ENCODE assay signal across 14 cellular contexts in the genomic region with DNA sequence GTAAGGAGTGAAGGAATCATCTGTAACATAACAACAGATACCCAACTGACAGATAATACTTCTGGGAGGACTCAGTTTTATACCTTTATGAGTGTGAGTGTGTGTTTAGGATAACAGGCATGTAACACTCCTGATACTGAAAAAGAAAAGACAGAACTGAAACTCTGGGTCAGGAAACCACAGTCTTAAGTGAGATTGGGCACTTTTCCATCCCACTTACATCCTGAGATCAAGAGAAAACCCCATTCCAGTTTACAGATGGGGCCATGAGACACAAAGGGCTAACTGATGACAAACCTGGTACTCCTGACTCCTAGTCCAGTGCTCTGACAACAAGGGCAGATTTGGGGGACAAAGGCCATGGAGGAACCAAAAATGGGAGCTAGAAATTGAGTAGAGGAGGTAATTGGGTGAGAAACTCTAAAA. TPM values are rescaled to one million over a fixed set of nuclear protein-coding genes. Genes with fewer than 3 reads are reported as not detected.
DNase-seq lines count a peak whose midpoint lies in the region; ATAC-seq and TF ChIP-seq lines count a peak whose summit lies in the region.
"Had no signal": no experiment of that assay in that cellular context is flagged by ENCODE, and none has a peak within 500 bp of the region (broad histone marks: within the 10 kb centered on the region; RNA-seq: fewer than 3 reads in every experiment).

No MANE protein-coding gene starts in this region.

- peak; percentile 5 for DNase-seq in Karpas-422
- DNase-seq in caudate nucleus (lab: John Stamatoyannopoulos, UW) = no peak
- no peak for DNase-seq in NCI-H1105 treated with DMSO at 0.1 percent for 48 hours (lab: John Stamatoyannopoulos, UW)
- DNase-seq in ascending aorta (ENCODE audit: low spot score in 2 of 2) = no peak
- DNase-seq in NCI-H345 treated with DMSO at 0.1 percent for 48 hours (lab: John Stamatoyannopoulos, UW; ENCODE audit: unreplicated experiment) = no peak
- DNase-seq: activated CD4-positive, alpha-beta T cell treated with anti-CD3 and anti-CD28 coated beads, Interleukin-2, amount 50 U/mL, for 4 hours; immature natural killer cell; NCI-H82; retina; stimulated activated naive CD4-positive, alpha-beta T cell had no signal

- H3K27ac ChIP-seq in BLaER1 (peak overlapping the region; percentile 39; the same call in 1 of the 2 replicates), Karpas-422 (ENCODE audit: low read length) (no peak overlapping the region), caudate nucleus (ENCODE audit: low read depth, low read length) (no peak overlapping the region), ascending aorta (no peak overlapping the region)

- H2AFZ ChIP-seq in Karpas-422 (ENCODE audit: low read length) = no peak overlapping the region

- H3K9me3 ChIP-seq in BLaER1 (peaks cover 47% of the 10 kb centered on the region), Karpas-422 (ENCODE audit: low read length) (no peaks in the 10 kb centered on the region), ascending aorta (no peaks in the 10 kb centered on the region)

- H3K79me2 ChIP-seq in Karpas-422 (ENCODE audit: low read length) = no peaks in the 10 kb centered on the region

- H3K27me3 ChIP-seq in BLaER1 = no peaks in the 10 kb centered on the region
- no peaks in the 10 kb centered on the region for H3K27me3 ChIP-seq in Karpas-422 (ENCODE audit: low read length)
- no peaks in the 10 kb centered on the region for H3K27me3 ChIP-seq in ascending aorta

- TF ChIP-seq CTCF in ascending aorta (IDR thresholded peaks at IDR 0.05) = no peak

- no peak overlapping the region for H3K9ac ChIP-seq in BLaER1
- H3K9ac ChIP-seq in Karpas-422 (ENCODE audit: low read length) = no peak overlapping the region

- no peaks in the 10 kb centered on the region for H3K36me3 ChIP-seq in BLaER1
- H3K36me3 ChIP-seq in Karpas-422 (ENCODE audit: insufficient read depth, low read length) = no peaks in the 10 kb centered on the region
- no peaks in the 10 kb centered on the region for H3K36me3 ChIP-seq in ascending aorta

- H3K9me2 ChIP-seq in Karpas-422 (replicated peaks; ENCODE audit: insufficient read depth, low read length) = no peaks in the 10 kb centered on the region

- H4K20me1 ChIP-seq in BLaER1 (no peaks in the 10 kb centered on the region), Karpas-422 (ENCODE audit: insufficient read depth, low read depth, low read length) (no peaks in the 10 kb centered on the region)

- H3K4me2 ChIP-seq in BLaER1 (peak overlapping the region; percentile 74), Karpas-422 (ENCODE audit: low read depth, low read length, poor library complexity, severe bottlenecking) (no peak overlapping the region)

- H3K4me1 ChIP-seq in BLaER1 (peaks cover 66% of the 10 kb centered on the region), Karpas-422 (ENCODE audit: low read length) (peaks cover 9% of the 10 kb centered on the region; the same call in 1 of the 2 replicates), ascending aorta (peaks cover 0 to 2% of the 10 kb centered on the region in 2 donors)

- H3K4me3 ChIP-seq in BLaER1 (no peak overlapping the region), Karpas-422 (ENCODE audit: low read length) (no peak overlapping the region), ascending aorta (no peak overlapping the region)

- ATAC-seq in GM18907 (IDR thresholded peaks at IDR 0.05; ENCODE audit: unreplicated experiment) (peak; percentile 70), HG02798 (IDR thresholded peaks at IDR 0.05; ENCODE audit: poor library complexity, unreplicated experiment) (peak; percentile 71)

- intact Hi-C loops in ascending aorta (cut with DNase I) = no loop called here

RNA-seq across cellular contexts. Expression of a gene that starts 18.0 kb away (rescaled TPM):
- not detected in 2 replicates for total RNA-seq in Karpas-422 (2014; rRNA removed; shearing (Covaris generic); ENCODE audit: low replicate concordance)
- total RNA-seq in ascending aorta = not detected
- total RNA-seq: dermis microvascular lymphatic vessel endothelial cell had no signal

RNA-seq across cellular contexts. Expression of a gene that starts 31.5 kb away (rescaled TPM):
- total RNA-seq in Karpas-422 (2014; rRNA removed; shearing (Covaris generic); ENCODE audit: low replicate concordance) = 37.3 and 72.6 TPM in 2 replicates
- 29.4 TPM for total RNA-seq in ascending aorta

RNA-seq across cellular contexts. Expression of a gene that starts 34.7 kb away (rescaled TPM):
- total RNA-seq in Karpas-422 (2014; rRNA removed; shearing (Covaris generic); ENCODE audit: low replicate concordance) = 4.8 and 7.3 TPM in 2 replicates
- total RNA-seq in ascending aorta = 57.7 TPM
